ENCODE assay signal across 29 cellular contexts in the genomic region with DNA sequence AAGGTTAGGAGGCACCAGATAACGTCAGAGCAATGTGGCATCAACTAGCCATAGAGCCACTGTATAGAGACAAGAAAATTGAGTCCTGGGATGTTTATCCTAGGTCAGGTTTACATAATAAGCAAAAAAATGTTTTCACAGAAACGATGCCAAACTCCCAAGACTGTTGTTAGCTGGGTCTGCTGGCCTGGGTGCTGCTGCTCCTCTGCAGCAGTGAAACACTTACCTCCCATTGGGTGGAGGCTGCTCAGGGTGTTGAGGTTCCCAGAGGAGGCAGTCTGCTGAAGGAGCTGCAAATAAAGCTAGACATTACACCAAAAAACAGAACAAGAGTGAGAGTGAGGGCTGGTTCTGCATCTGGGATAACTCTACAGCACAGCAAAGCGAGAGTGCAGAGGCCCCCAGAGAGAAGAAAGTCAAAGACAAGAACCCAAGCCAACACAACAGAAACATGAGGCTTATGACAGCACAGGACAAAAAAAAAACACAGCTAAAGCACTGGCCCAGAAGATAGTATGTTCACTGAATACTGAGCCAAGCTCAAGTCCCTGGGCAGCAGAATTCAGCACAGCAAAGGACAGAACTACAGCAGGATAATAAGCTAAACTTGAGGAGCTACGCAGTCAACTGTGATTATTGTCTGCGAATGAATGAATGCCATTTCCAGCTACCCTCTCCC. TPM values are rescaled to one million over a fixed set of nuclear protein-coding genes. Genes with fewer than 3 reads are reported as not detected.
DNase-seq lines count a peak whose midpoint lies in the region; ATAC-seq and TF ChIP-seq lines count a peak whose summit lies in the region.
"Had no signal": no experiment of that assay in that cellular context is flagged by ENCODE, and none has a peak within 500 bp of the region (broad histone marks: within the 10 kb centered on the region; RNA-seq: fewer than 3 reads in every experiment).

No MANE protein-coding gene starts in this region.

- TF ChIP-seq CTCF in fibroblast of villous mesenchyme (IDR thresholded peaks at IDR 0.05; ENCODE audit: insufficient read depth, low read depth, low read length) = no peak
- TF ChIP-seq CTCF in foreskin keratinocyte (conservative IDR thresholded peaks at IDR 0.05) = no peak

- DNase-seq in activated CD4-positive, alpha-beta T cell treated with anti-CD3 and anti-CD28 coated beads, Interleukin-2, amount 10 ng/mL, durations not matched to agents 24 days and 14 days = no peak
- no peak for DNase-seq in activated CD4-positive, alpha-beta T cell treated with anti-CD3 and anti-CD28 coated beads, Interleukin-2, amount 50 U/mL, for 4 hours
- no peak for DNase-seq in activated T-helper 1 cell treated with anti-CD3 and anti-CD28 coated beads, Interleukin-12 subunit alpha, Interleukin-12 subunit beta, Interleukin-2, Interleukin-4 antibody, amounts not matched to agents 30 ng/mL and 10 ng/mL and 1 ng/mL, durations not matched to agents 14 hours and 24 hours and 36 hours (ENCODE audit: low spot score)
- DNase-seq in fibroblast of villous mesenchyme (ENCODE audit: low read depth) = peak; percentile 32
- DNase-seq in stimulated activated effector memory CD8-positive, alpha-beta T cell treated with anti-CD3 and anti-CD28 coated beads, Interleukin-12 subunit alpha, Interleukin-12 subunit beta, amount 100 ng/mL, for 72 hours (ENCODE audit: low spot score in 2 of 2) = no peak
- no peak for DNase-seq in GM19238 (ENCODE audit: insufficient read length, low spot score)
- no peak for DNase-seq in foreskin keratinocyte
- DNase-seq: activated CD4-positive, alpha-beta T cell treated with anti-CD3 and anti-CD28 coated beads for 36 hours; activated CD8-positive, alpha-beta memory T cell treated with anti-CD3 and anti-CD28 coated beads for 24 hours; activated naive CD4-positive, alpha-beta T cell treated with anti-CD3 and anti-CD28 coated beads, Interleukin-2, amount 50 U/mL, for 16 hours; anterior cingulate cortex; glutamatergic neuron; kidney; NCI-H1694 treated with DMSO at 0.1 percent for 48 hours; SHP77; stimulated activated CD4-positive, alpha-beta T cell treated with anti-CD3 and anti-CD28 coated beads, Interleukin-12 subunit alpha, Interleukin-12 subunit beta, amount 100 ng/mL, for 4 hours; stimulated activated CD4-positive, alpha-beta T cell treated with anti-CD3 and anti-CD28 coated beads, Interleukin-4, amount 100 ng/mL, for 1 hour had no signal

- no peak overlapping the region for H3K27ac ChIP-seq in foreskin keratinocyte
- H3K27ac ChIP-seq: 22Rv1, parathyroid adenoma, right lobe of liver, suprapubic skin had no signal

- peaks cover 20% of the 10 kb centered on the region for H3K4me1 ChIP-seq in foreskin keratinocyte
- H3K4me1 ChIP-seq: right lobe of liver had no signal

- intact Hi-C loops in activated CD4-positive, alpha-beta T cell treated with anti-CD3 and anti-CD28 coated beads, Interleukin-2, amount 10 ng/mL, durations not matched to agents 24 days and 14 days (cut with micrococcal nuclease) = no loop called here
- intact Hi-C loops in activated T-helper 1 cell treated with anti-CD3 and anti-CD28 coated beads, Interleukin-12 subunit alpha, Interleukin-12 subunit beta, Interleukin-2, Interleukin-4 antibody, amounts not matched to agents 30 ng/mL and 10 ng/mL and 1 ng/mL, durations not matched to agents 14 hours and 24 hours and 36 hours (cut with micrococcal nuclease) = no loop called here

- no peaks in the 10 kb centered on the region for H3K27me3 Mint-ChIP-seq in activated CD4-positive, alpha-beta T cell treated with anti-CD3 and anti-CD28 coated beads, Interleukin-2, amount 10 ng/mL, durations not matched to agents 24 days and 14 days
- no peaks in the 10 kb centered on the region for H3K27me3 Mint-ChIP-seq in activated T-helper 1 cell treated with anti-CD3 and anti-CD28 coated beads, Interleukin-12 subunit alpha, Interleukin-12 subunit beta, Interleukin-2, Interleukin-4 antibody, amounts not matched to agents 30 ng/mL and 10 ng/mL and 1 ng/mL, durations not matched to agents 14 hours and 24 hours and 36 hours (ENCODE audit: insufficient read depth)
- H3K27me3 Mint-ChIP-seq: activated CD4-positive, alpha-beta T cell treated with anti-CD3 and anti-CD28 coated beads for 36 hours had no signal

- no peaks in the 10 kb centered on the region for H3K9me3 Mint-ChIP-seq in activated CD4-positive, alpha-beta T cell treated with anti-CD3 and anti-CD28 coated beads, Interleukin-2, amount 10 ng/mL, durations not matched to agents 24 days and 14 days
- no peaks in the 10 kb centered on the region for H3K9me3 Mint-ChIP-seq in activated T-helper 1 cell treated with anti-CD3 and anti-CD28 coated beads, Interleukin-12 subunit alpha, Interleukin-12 subunit beta, Interleukin-2, Interleukin-4 antibody, amounts not matched to agents 30 ng/mL and 10 ng/mL and 1 ng/mL, durations not matched to agents 14 hours and 24 hours and 36 hours
- no peaks in the 10 kb centered on the region for H3K9me3 Mint-ChIP-seq in stimulated activated effector memory CD8-positive, alpha-beta T cell treated with anti-CD3 and anti-CD28 coated beads, Interleukin-12 subunit alpha, Interleukin-12 subunit beta, amount 100 ng/mL, for 72 hours
- H3K9me3 Mint-ChIP-seq: CD14-positive monocyte; GM23338; T-helper 2 cell treated with Interferon-gamma antibody and Interleukin-4, amounts not matched to agents 5 μg/mL and 100 μg/mL, for 36 hours had no signal

- H3K36me3 Mint-ChIP-seq in activated CD4-positive, alpha-beta T cell treated with anti-CD3 and anti-CD28 coated beads, Interleukin-2, amount 10 ng/mL, durations not matched to agents 24 days and 14 days (ENCODE audit: low read depth) = peaks cover 73% of the 10 kb centered on the region
- peaks cover 60% of the 10 kb centered on the region for H3K36me3 Mint-ChIP-seq in activated T-helper 1 cell treated with anti-CD3 and anti-CD28 coated beads, Interleukin-12 subunit alpha, Interleukin-12 subunit beta, Interleukin-2, Interleukin-4 antibody, amounts not matched to agents 30 ng/mL and 10 ng/mL and 1 ng/mL, durations not matched to agents 14 hours and 24 hours and 36 hours (ENCODE audit: low read depth)
- H3K36me3 Mint-ChIP-seq in stimulated activated effector memory CD8-positive, alpha-beta T cell treated with anti-CD3 and anti-CD28 coated beads, Interleukin-12 subunit alpha, Interleukin-12 subunit beta, amount 100 ng/mL, for 72 hours = peaks cover 100% of the 10 kb centered on the region

- peaks cover 7% of the 10 kb centered on the region for H3K4me1 Mint-ChIP-seq in activated CD4-positive, alpha-beta T cell treated with anti-CD3 and anti-CD28 coated beads, Interleukin-2, amount 10 ng/mL, durations not matched to agents 24 days and 14 days
- peaks cover 5% of the 10 kb centered on the region for H3K4me1 Mint-ChIP-seq in activated T-helper 1 cell treated with anti-CD3 and anti-CD28 coated beads, Interleukin-12 subunit alpha, Interleukin-12 subunit beta, Interleukin-2, Interleukin-4 antibody, amounts not matched to agents 30 ng/mL and 10 ng/mL and 1 ng/mL, durations not matched to agents 14 hours and 24 hours and 36 hours (ENCODE audit: low read depth)
- H3K4me1 Mint-ChIP-seq in stimulated activated effector memory CD8-positive, alpha-beta T cell treated with anti-CD3 and anti-CD28 coated beads, Interleukin-12 subunit alpha, Interleukin-12 subunit beta, amount 100 ng/mL, for 72 hours = peaks cover 10% of the 10 kb centered on the region
- H3K4me1 Mint-ChIP-seq: GM23338 had no signal

- H3K27ac Mint-ChIP-seq in activated CD4-positive, alpha-beta T cell treated with anti-CD3 and anti-CD28 coated beads, Interleukin-2, amount 10 ng/mL, durations not matched to agents 24 days and 14 days = peak overlapping the region; percentile 81
- H3K27ac Mint-ChIP-seq in activated T-helper 1 cell treated with anti-CD3 and anti-CD28 coated beads, Interleukin-12 subunit alpha, Interleukin-12 subunit beta, Interleukin-2, Interleukin-4 antibody, amounts not matched to agents 30 ng/mL and 10 ng/mL and 1 ng/mL, durations not matched to agents 14 hours and 24 hours and 36 hours = peak overlapping the region; percentile 59
- H3K27ac Mint-ChIP-seq in stimulated activated effector memory CD8-positive, alpha-beta T cell treated with anti-CD3 and anti-CD28 coated beads, Interleukin-12 subunit alpha, Interleukin-12 subunit beta, amount 100 ng/mL, for 72 hours = peak overlapping the region; percentile 54
- H3K27ac Mint-ChIP-seq: GM23338 had no signal

- H3K4me3 ChIP-seq in fibroblast of villous mesenchyme (ENCODE audit: low read depth, low read length) = no peak overlapping the region
- H3K4me3 ChIP-seq: GM12878, GM23338, right lobe of liver, suprapubic skin had no signal

- ATAC-seq in stimulated activated effector memory CD8-positive, alpha-beta T cell treated with anti-CD3 and anti-CD28 coated beads, Interleukin-12 subunit alpha, Interleukin-12 subunit beta, amount 100 ng/mL, for 72 hours = no peak
- ATAC-seq in GM18867 (IDR thresholded peaks at IDR 0.05; ENCODE audit: unreplicated experiment) (no peak), foreskin keratinocyte (no peak)
- ATAC-seq: activated CD4-positive, alpha-beta T cell treated with anti-CD3 and anti-CD28 coated beads for 36 hours; GM12878; GM23338; right lobe of liver had no signal

- H3K27me3 ChIP-seq in foreskin keratinocyte = no peaks in the 10 kb centered on the region
- H3K27me3 ChIP-seq: right lobe of liver, suprapubic skin had no signal

- no peak overlapping the region for H3K4me3 Mint-ChIP-seq in activated CD4-positive, alpha-beta T cell treated with anti-CD3 and anti-CD28 coated beads, Interleukin-2, amount 10 ng/mL, durations not matched to agents 24 days and 14 days
- no peak overlapping the region for H3K4me3 Mint-ChIP-seq in activated T-helper 1 cell treated with anti-CD3 and anti-CD28 coated beads, Interleukin-12 subunit alpha, Interleukin-12 subunit beta, Interleukin-2, Interleukin-4 antibody, amounts not matched to agents 30 ng/mL and 10 ng/mL and 1 ng/mL, durations not matched to agents 14 hours and 24 hours and 36 hours
- H3K4me3 Mint-ChIP-seq in stimulated activated effector memory CD8-positive, alpha-beta T cell treated with anti-CD3 and anti-CD28 coated beads, Interleukin-12 subunit alpha, Interleukin-12 subunit beta, amount 100 ng/mL, for 72 hours = no peak overlapping the region
- H3K4me3 Mint-ChIP-seq: activated CD4-positive, alpha-beta T cell treated with anti-CD3 and anti-CD28 coated beads for 36 hours; CD14-positive monocyte; GM23338; T-helper 2 cell treated with Interferon-gamma antibody and Interleukin-4, amounts not matched to agents 5 μg/mL and 100 μg/mL, for 36 hours had no signal

RNA-seq across cellular contexts. Expression of a gene that starts 29.9 kb away (rescaled TPM):
- total RNA-seq in activated CD4-positive, alpha-beta T cell treated with anti-CD3 and anti-CD28 coated beads, Interleukin-2, amount 10 ng/mL, durations not matched to agents 24 days and 14 days = 0.42 and 1.0 TPM in 2 replicates
- 0.51 and 0.62 TPM in 2 replicates for total RNA-seq in activated T-helper 1 cell treated with anti-CD3 and anti-CD28 coated beads, Interleukin-12 subunit alpha, Interleukin-12 subunit beta, Interleukin-2, Interleukin-4 antibody, amounts not matched to agents 30 ng/mL and 10 ng/mL and 1 ng/mL, durations not matched to agents 14 hours and 24 hours and 36 hours
- under 0.01 and 0.43 TPM in 2 replicates for total RNA-seq in fibroblast of villous mesenchyme
- total RNA-seq in foreskin keratinocyte = 0.14 and 0.18 TPM in 2 replicates
- 0.10 and 0.32 TPM in 2 replicates for polyA plus RNA-seq in foreskin keratinocyte
- total RNA-seq: Daoy had no signal
- polyA plus RNA-seq: CD14-positive monocyte, fibroblast of lung, neural cell had no signal

RNA-seq across cellular contexts. Expression of a gene that starts 52.6 kb away (rescaled TPM):
- total RNA-seq in activated CD4-positive, alpha-beta T cell treated with anti-CD3 and anti-CD28 coated beads, Interleukin-2, amount 10 ng/mL, durations not matched to agents 24 days and 14 days = 230 and 234 TPM in 2 replicates
- 219 and 222 TPM in 2 replicates for total RNA-seq in activated T-helper 1 cell treated with anti-CD3 and anti-CD28 coated beads, Interleukin-12 subunit alpha, Interleukin-12 subunit beta, Interleukin-2, Interleukin-4 antibody, amounts not matched to agents 30 ng/mL and 10 ng/mL and 1 ng/mL, durations not matched to agents 14 hours and 24 hours and 36 hours
- total RNA-seq in fibroblast of villous mesenchyme = 150 and 163 TPM in 2 replicates
- total RNA-seq in foreskin keratinocyte = 209 and 242 TPM in 2 replicates
- polyA plus RNA-seq in foreskin keratinocyte = 249 and 296 TPM in 2 replicates
